1 cellular context compared by ENCODE assay signal in genomic region chrX:103687696-103688191, GRCh38.
TF ChIP-seq lines count a peak whose summit lies in the region.

No MANE protein-coding gene starts in this region.

TF ChIP-seq in K562, 482 proteins besides CTCF, POLR2A, EP300 and RAD21 (continued from another document and continues in another):
- no peak for TF ChIP-seq SAFB (IDR thresholded peaks at IDR 0.05; ENCODE audit: borderline replicate concordance, low read depth, low read length)
- TF ChIP-seq POLR2H (tag; IDR thresholded peaks at IDR 0.05; ENCODE audit: low read depth) = 0 out of 2 replicates have a peak, but pooled peaks have one; percentile 25
- TF ChIP-seq CBX3 (IDR thresholded peaks at IDR 0.05; ENCODE audit: borderline replicate concordance in 1 of 2, low read length in 2 of 2) = peak in 1 of 2 experiments; percentile 59; a peak in 1 of 3 replicates
- peak; percentile 35; the same call in 1 of the 2 replicates for TF ChIP-seq PHF8 (IDR thresholded peaks at IDR 0.05; ENCODE audit: borderline replicate concordance, low read length)
- peak; percentile 2; the same call in 1 of the 2 replicates for TF ChIP-seq SUPT5H (IDR thresholded peaks at IDR 0.05)
- TF ChIP-seq NBN (IDR thresholded peaks at IDR 0.05; ENCODE audit: low read depth) = 0 out of 2 replicates have a peak, but pooled peaks have one; percentile 26
- peak; percentile 55; the same call in 1 of the 2 replicates for TF ChIP-seq ARID2 (IDR thresholded peaks at IDR 0.05)
- 0 out of 2 replicates have a peak, but pooled peaks have one; percentile 24 for TF ChIP-seq MYC (IDR thresholded peaks at IDR 0.05; ENCODE audit: low read depth, low read length)
- TF ChIP-seq MYC (CRISPR knock-in tag; IDR thresholded peaks at IDR 0.05; ENCODE audit: borderline replicate concordance, low read depth) = no peak
- TF ChIP-seq SMARCA4 (IDR thresholded peaks at IDR 0.05) = peak; percentile 68; the same call in 1 of the 2 replicates
- peak; percentile 40 for TF ChIP-seq POLR2B (IDR thresholded peaks at IDR 0.05; ENCODE audit: low read depth, partially characterized antibody)
- no peak for TF ChIP-seq NCOA1 (IDR thresholded peaks at IDR 0.05; ENCODE audit: low read depth)
- no peak for TF ChIP-seq RHOXF2B (CRISPR knock-in tag; conservative IDR thresholded peaks at IDR 0.05)
- peak in 1 of 2 experiments; percentile 20; a peak in 2 of 4 replicates for TF ChIP-seq ARNT (IDR thresholded peaks at IDR 0.05)
- 0 out of 4 replicates have a peak, but pooled peaks of 1 of the 2 experiments have one; percentile 23 for TF ChIP-seq MLLT1 (IDR thresholded peaks at IDR 0.05)
- TF ChIP-seq TEAD4 (IDR thresholded peaks at IDR 0.05; ENCODE audit: low read length) = peak; percentile 17; the same call in 1 of the 2 replicates
- no peak for TF ChIP-seq TEAD4 (CRISPR knock-in tag; IDR thresholded peaks at IDR 0.05; ENCODE audit: borderline replicate concordance)
- 0 out of 2 replicates have a peak, but pooled peaks have one; percentile 13 for TF ChIP-seq HCFC1 (IDR thresholded peaks at IDR 0.05; ENCODE audit: low read depth, low read length)
- no peak for TF ChIP-seq GABPB1 (CRISPR knock-in tag; IDR thresholded peaks at IDR 0.05)
- TF ChIP-seq, protein P1, sequence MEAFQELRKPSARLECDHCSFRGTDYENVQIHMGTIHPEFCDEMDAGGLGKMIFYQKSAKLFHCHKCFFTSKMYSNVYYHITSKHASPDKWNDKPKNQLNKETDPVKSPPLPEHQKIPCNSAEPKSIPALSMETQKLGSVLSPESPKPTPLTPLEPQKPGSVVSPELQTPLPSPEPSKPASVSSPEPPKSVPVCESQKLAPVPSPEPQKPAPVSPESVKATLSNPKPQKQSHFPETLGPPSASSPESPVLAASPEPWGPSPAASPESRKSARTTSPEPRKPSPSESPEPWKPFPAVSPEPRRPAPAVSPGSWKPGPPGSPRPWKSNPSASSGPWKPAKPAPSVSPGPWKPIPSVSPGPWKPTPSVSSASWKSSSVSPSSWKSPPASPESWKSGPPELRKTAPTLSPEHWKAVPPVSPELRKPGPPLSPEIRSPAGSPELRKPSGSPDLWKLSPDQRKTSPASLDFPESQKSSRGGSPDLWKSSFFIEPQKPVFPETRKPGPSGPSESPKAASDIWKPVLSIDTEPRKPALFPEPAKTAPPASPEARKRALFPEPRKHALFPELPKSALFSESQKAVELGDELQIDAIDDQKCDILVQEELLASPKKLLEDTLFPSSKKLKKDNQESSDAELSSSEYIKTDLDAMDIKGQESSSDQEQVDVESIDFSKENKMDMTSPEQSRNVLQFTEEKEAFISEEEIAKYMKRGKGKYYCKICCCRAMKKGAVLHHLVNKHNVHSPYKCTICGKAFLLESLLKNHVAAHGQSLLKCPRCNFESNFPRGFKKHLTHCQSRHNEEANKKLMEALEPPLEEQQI (IDR thresholded peaks at IDR 0.05) = peak; percentile 68; the same call in 1 of the 2 replicates
- TF ChIP-seq ZNF263 (CRISPR knock-in tag; IDR thresholded peaks at IDR 0.05; ENCODE audit: borderline replicate concordance) = peak; percentile 67
- 0 out of 4 replicates have a peak, but pooled peaks of 1 of the 2 experiments have one; percentile 10 for TF ChIP-seq HDAC1 (IDR thresholded peaks at IDR 0.05)
- TF ChIP-seq VEZF1 (CRISPR knock-in tag; IDR thresholded peaks at IDR 0.05) = peak; percentile 74
- peak; percentile 16 for TF ChIP-seq SMAD1 (IDR thresholded peaks at IDR 0.05; ENCODE audit: low read depth, low read length, partially characterized antibody)
- TF ChIP-seq, protein P2, sequence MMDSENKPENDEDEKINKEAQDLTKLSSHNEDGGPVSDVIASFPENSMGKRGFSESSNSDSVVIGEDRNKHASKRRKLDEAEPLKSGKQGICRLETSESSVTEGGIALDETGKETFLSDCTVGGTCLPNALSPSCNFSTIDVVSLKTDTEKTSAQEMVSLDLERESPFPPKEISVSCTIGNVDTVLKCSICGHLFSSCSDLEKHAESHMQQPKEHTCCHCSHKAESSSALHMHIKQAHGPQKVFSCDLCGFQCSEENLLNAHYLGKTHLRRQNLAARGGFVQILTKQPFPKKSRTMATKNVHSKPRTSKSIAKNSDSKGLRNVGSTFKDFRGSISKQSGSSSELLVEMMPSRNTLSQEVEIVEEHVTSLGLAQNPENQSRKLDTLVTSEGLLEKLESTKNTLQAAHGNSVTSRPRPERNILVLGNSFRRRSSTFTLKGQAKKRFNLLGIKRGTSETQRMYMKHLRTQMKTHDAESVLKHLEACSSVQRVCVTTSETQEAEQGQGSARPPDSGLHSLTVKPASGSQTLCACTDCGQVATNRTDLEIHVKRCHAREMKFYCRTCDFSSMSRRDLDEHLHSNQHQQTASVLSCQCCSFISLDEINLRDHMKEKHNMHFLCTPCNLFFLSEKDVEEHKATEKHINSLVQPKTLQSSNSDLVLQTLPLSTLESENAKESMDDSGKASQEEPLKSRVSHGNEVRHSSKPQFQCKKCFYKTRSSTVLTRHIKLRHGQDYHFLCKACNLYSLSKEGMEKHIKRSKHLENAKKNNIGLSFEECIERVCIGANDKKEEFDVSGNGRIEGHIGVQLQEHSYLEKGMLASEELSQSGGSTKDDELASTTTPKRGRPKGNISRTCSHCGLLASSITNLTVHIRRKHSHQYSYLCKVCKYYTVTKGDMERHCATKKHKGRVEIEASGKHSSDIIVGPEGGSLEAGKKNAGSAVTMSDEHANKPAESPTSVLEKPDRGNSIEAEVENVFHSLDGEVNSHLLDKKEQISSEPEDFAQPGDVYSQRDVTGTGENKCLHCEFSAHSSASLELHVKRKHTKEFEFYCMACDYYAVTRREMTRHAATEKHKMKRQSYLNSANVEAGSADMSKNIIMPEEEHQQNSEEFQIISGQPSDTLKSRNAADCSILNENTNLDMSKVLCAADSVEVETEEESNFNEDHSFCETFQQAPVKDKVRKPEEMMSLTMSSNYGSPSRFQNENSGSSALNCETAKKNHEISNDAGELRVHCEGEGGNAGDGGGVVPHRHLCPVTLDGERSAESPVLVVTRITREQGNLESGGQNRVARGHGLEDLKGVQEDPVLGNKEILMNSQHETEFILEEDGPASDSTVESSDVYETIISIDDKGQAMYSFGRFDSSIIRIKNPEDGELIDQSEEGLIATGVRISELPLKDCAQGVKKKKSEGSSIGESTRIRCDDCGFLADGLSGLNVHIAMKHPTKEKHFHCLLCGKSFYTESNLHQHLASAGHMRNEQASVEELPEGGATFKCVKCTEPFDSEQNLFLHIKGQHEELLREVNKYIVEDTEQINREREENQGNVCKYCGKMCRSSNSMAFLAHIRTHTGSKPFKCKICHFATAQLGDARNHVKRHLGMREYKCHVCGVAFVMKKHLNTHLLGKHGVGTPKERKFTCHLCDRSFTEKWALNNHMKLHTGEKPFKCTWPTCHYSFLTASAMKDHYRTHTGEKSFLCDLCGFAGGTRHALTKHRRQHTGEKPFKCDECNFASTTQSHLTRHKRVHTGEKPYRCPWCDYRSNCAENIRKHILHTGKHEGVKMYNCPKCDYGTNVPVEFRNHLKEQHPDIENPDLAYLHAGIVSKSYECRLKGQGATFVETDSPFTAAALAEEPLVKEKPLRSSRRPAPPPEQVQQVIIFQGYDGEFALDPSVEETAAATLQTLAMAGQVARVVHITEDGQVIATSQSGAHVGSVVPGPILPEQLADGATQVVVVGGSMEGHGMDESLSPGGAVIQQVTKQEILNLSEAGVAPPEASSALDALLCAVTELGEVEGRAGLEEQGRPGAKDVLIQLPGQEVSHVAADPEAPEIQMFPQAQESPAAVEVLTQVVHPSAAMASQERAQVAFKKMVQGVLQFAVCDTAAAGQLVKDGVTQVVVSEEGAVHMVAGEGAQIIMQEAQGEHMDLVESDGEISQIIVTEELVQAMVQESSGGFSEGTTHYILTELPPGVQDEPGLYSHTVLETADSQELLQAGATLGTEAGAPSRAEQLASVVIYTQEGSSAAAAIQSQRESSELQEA (IDR thresholded peaks at IDR 0.05; ENCODE audit: low read depth) = 0 out of 2 replicates have a peak, but pooled peaks have one; percentile 20
- peak; percentile 36; the same call in 1 of the 2 replicates for TF ChIP-seq ESRRA (IDR thresholded peaks at IDR 0.05; ENCODE audit: borderline replicate concordance, low read depth)
- TF ChIP-seq MAFK (IDR thresholded peaks at IDR 0.05; ENCODE audit: low read length) = 0 out of 2 replicates have a peak, but pooled peaks have one; percentile 8
- no peak; the same call in 1 of the 2 replicates for TF ChIP-seq ZNF197 (CRISPR knock-in tag; IDR thresholded peaks at IDR 0.05; ENCODE audit: low read depth)
- peak; percentile 33 for TF ChIP-seq BRD9 (IDR thresholded peaks at IDR 0.05; ENCODE audit: low read depth, partially characterized antibody)
- TF ChIP-seq SMARCE1 (IDR thresholded peaks at IDR 0.05) = 0 out of 2 replicates have a peak, but pooled peaks have one; percentile 37
- peak; percentile 26; the same call in 1 of the 2 replicates for TF ChIP-seq JUND (IDR thresholded peaks at IDR 0.05; ENCODE audit: borderline replicate concordance, low read depth, low read length)
- TF ChIP-seq JUND (tag; IDR thresholded peaks at IDR 0.05; ENCODE audit: borderline replicate concordance, low read depth, low read length) = no peak; the same call in 2 of the 3 replicates
- TF ChIP-seq, protein P3, sequence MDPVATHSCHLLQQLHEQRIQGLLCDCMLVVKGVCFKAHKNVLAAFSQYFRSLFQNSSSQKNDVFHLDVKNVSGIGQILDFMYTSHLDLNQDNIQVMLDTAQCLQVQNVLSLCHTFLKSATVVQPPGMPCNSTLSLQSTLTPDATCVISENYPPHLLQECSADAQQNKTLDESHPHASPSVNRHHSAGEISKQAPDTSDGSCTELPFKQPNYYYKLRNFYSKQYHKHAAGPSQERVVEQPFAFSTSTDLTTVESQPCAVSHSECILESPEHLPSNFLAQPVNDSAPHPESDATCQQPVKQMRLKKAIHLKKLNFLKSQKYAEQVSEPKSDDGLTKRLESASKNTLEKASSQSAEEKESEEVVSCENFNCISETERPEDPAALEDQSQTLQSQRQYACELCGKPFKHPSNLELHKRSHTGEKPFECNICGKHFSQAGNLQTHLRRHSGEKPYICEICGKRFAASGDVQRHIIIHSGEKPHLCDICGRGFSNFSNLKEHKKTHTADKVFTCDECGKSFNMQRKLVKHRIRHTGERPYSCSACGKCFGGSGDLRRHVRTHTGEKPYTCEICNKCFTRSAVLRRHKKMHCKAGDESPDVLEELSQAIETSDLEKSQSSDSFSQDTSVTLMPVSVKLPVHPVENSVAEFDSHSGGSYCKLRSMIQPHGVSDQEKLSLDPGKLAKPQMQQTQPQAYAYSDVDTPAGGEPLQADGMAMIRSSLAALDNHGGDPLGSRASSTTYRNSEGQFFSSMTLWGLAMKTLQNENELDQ (CRISPR knock-in tag; IDR thresholded peaks at IDR 0.05; ENCODE audit: borderline replicate concordance) = no peak
- TF ChIP-seq ZEB2 (IDR thresholded peaks at IDR 0.05) = peak; percentile 61; the same call in 1 of the 2 replicates
- TF ChIP-seq AFF1 (IDR thresholded peaks at IDR 0.05; ENCODE audit: low read depth in 1 of 2, partially characterized antibody in 2 of 2) = peak in 1 of 2 experiments; percentile 40
- peak; percentile 68 for TF ChIP-seq FOXJ2 (tag; IDR thresholded peaks at IDR 0.05)
- TF ChIP-seq POLR2AphosphoS5 (IDR thresholded peaks at IDR 0.05; ENCODE audit: control insufficient read depth, insufficient read depth, low read depth, low read length) = 0 out of 2 replicates have a peak, but pooled peaks have one; percentile 14
